In the genomic region with DNA sequence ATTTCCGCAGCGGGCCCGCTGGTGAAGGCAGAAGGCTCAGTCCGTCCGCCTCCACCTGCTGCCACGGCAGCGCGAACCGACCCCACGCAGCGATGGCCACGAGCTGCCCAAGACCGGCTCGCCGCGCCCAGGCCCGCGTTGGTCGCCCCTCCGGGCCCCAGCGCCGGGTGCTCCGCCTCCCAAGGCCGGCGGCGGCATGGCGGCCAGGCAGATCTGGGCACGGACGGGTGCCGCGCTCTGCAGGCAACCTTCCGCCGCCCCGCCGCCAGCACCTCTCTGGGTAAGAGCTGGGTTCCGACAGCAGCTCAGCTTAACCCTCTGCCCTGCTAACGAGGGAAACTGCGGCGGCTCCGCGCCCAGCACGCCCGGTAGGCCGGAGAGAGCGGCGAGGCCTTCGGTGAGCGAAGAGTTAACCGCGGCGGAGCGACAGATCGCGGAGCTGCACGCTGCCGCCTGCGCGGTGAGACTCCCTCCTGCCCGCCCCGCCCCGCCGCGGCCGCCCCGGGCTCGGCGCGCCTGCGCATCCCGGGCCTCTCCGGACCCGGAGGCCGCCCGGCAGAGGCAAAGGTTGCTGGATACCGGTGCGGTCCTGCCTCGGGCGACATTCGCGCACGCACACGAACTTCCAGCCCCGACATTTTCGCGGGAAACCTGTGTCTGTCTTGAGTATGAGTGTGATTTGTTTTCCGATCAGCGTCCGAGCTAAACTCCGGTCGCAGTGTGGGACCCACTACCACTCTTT, we compare ENCODE assay signal across 8 cellular contexts. TPM values are rescaled to one million over a fixed set of nuclear protein-coding genes. Genes with fewer than 3 reads are reported as not detected.
DNase-seq lines count a peak whose midpoint lies in the region; ATAC-seq, FAIRE-seq and TF ChIP-seq lines count a peak whose summit lies in the region.

A gene (plus strand): TSS at position 177 of the 742 bp plus-strand sequence. CDS start 20 bp downstream, at position 197.

- peak within 1 kb of the TSS; percentile 89 for H3K27ac Mint-ChIP-seq in activated naive CD4-positive, alpha-beta T cell treated with anti-CD3 and anti-CD28 coated beads, Interleukin-2, amount 50 U/mL, for 24 hours
- H3K27ac Mint-ChIP-seq in glutamatergic neuron (ENCODE audit: unreplicated experiment), result peak within 1 kb of the TSS; percentile 95

- DNase-seq in GM03348 (ENCODE audit: low spot score) (peak; percentile 99), HCEC 1CT (peak; percentile 89), MG63 (peak; percentile 94), SK-MEL-5 (ENCODE audit: low read depth, low spot score) (peak; percentile 86), glutamatergic neuron (peak; percentile 90), pancreas (peak; percentile 86 to 94 (median 90)), thyroid gland (peak; percentile 86 to 88)

- peaks cover 11% of the 10 kb centered on the region for H3K4me1 Mint-ChIP-seq in activated naive CD4-positive, alpha-beta T cell treated with anti-CD3 and anti-CD28 coated beads, Interleukin-2, amount 50 U/mL, for 24 hours
- H3K4me1 Mint-ChIP-seq in glutamatergic neuron (ENCODE audit: low read depth, unreplicated experiment), result peaks cover 22% of the 10 kb centered on the region

- peaks cover 0 to 4% (median 3%) of the 10 kb centered on the region in 3 donors for H3K4me1 ChIP-seq in pancreas
- peaks cover 0 to 3% of the 10 kb centered on the region in 2 donors for H3K4me1 ChIP-seq in thyroid gland

- WGBS in pancreas, 2 donors, result 0% methylated on average over 70 to 90 of the region's 90 CpGs
- 1 to 3% methylated on average over 19 to 29 of the region's 90 CpGs for WGBS in thyroid gland, 2 donors

- H3K27me3 Mint-ChIP-seq in activated naive CD4-positive, alpha-beta T cell treated with anti-CD3 and anti-CD28 coated beads, Interleukin-2, amount 50 U/mL, for 24 hours, result peaks cover 46% of the 10 kb centered on the region
- peaks cover 14% of the 10 kb centered on the region for H3K27me3 Mint-ChIP-seq in glutamatergic neuron (ENCODE audit: unreplicated experiment)

- H3K9me3 Mint-ChIP-seq in activated naive CD4-positive, alpha-beta T cell treated with anti-CD3 and anti-CD28 coated beads, Interleukin-2, amount 50 U/mL, for 24 hours, result no peaks in the 10 kb centered on the region
- peaks cover 6% of the 10 kb centered on the region for H3K9me3 Mint-ChIP-seq in glutamatergic neuron (ENCODE audit: unreplicated experiment)

- in situ Hi-C loops in SK-MEL-5 (cut with HindIII; ENCODE audit: low pct_unique_long_range_greater_than_20kb, low sequenced_read_pairs), result no loop called here

- H3K27ac ChIP-seq in pancreas (peak within 1 kb of the TSS; percentile 89 to 95 (median 94)), thyroid gland (peak within 1 kb of the TSS; percentile 45 to 85 (median 63))

- FAIRE-seq in pancreas (lab: Jason Lieb, UNC), result no peak

- H3K9me3 ChIP-seq in MG63 (no peaks in the 10 kb centered on the region), pancreas (no peaks in the 10 kb centered on the region), thyroid gland (no peaks in the 10 kb centered on the region)

- H3K36me3 ChIP-seq in MG63, result no peaks in the 10 kb centered on the region
- no peaks in the 10 kb centered on the region for H3K36me3 ChIP-seq in pancreas
- no peaks in the 10 kb centered on the region for H3K36me3 ChIP-seq in thyroid gland

- intact Hi-C loops in pancreas (cut with DNase I), result no loop called here
- intact Hi-C loops in thyroid gland (cut with DNase I), result no loop called here

- H3K27me3 ChIP-seq in MG63, result no peaks in the 10 kb centered on the region
- H3K27me3 ChIP-seq in pancreas, result peaks cover 0 to 10% (median 0%) of the 10 kb centered on the region in 4 donors
- no peaks in the 10 kb centered on the region for H3K27me3 ChIP-seq in thyroid gland

- H3K4me3 ChIP-seq in MG63 (peak within 1 kb of the TSS; percentile 73), pancreas (peak within 1 kb of the TSS; percentile 35 to 90 (median 70)), thyroid gland (replicated peaks in 1 of 3) (peak within 1 kb of the TSS; percentile 63 to 73 (median 71))

- no peak for TF ChIP-seq CTCF in glutamatergic neuron (IDR thresholded peaks at IDR 0.05; ENCODE audit: partially characterized antibody, unreplicated experiment)
- no peak for TF ChIP-seq CTCF in pancreas (IDR thresholded peaks at IDR 0.05)
- peak in 1 of 6 experiments; percentile 25 for TF ChIP-seq CTCF in thyroid gland (IDR thresholded peaks at IDR 0.05)

- no peaks in the 10 kb centered on the region for H3K36me3 Mint-ChIP-seq in activated naive CD4-positive, alpha-beta T cell treated with anti-CD3 and anti-CD28 coated beads, Interleukin-2, amount 50 U/mL, for 24 hours
- no peaks in the 10 kb centered on the region for H3K36me3 Mint-ChIP-seq in glutamatergic neuron (ENCODE audit: unreplicated experiment)

- peak within 1 kb of the TSS; percentile 93 for H3K4me3 Mint-ChIP-seq in activated naive CD4-positive, alpha-beta T cell treated with anti-CD3 and anti-CD28 coated beads, Interleukin-2, amount 50 U/mL, for 24 hours
- peak within 1 kb of the TSS; percentile 97 for H3K4me3 Mint-ChIP-seq in glutamatergic neuron (ENCODE audit: unreplicated experiment)

- ATAC-seq in pancreas, result peak; percentile 97 to 100 (median 99)

- peak in 1 of 2 donors; percentile 67 for TF ChIP-seq POLR2A in thyroid gland (IDR thresholded peaks at IDR 0.05)

RNA-seq across cellular contexts. Expression of the gene that starts here (rescaled TPM):
- 7.6 and 12.6 TPM in 2 replicates for total RNA-seq in MG63 (2014; rRNA removed; shearing (Covaris generic); ENCODE audit: low replicate concordance)
- 3.0 and 5.1 TPM in 2 replicates for total RNA-seq in SK-MEL-5 (2014; rRNA removed; shearing (Covaris generic))
- polyA plus RNA-seq in SK-MEL-5 (2015; cell fraction: cytosol; rRNA removed), result 2.2 and 2.8 TPM in 2 replicates
- polyA plus RNA-seq in SK-MEL-5 (2015; cell fraction: nucleus; rRNA removed), result not detected in 2 replicates
- total RNA-seq in glutamatergic neuron (ENCODE audit: unreplicated experiment), result 5.9 TPM
- 1 to 10 TPM in 4 of 6 donors, under 1 TPM in 2; 0.60 to 2.7 (median 2.5) TPM for total RNA-seq in pancreas
- 1 to 10 TPM; 5.6 to 6.7 TPM for polyA plus RNA-seq in pancreas
- 10 to 100 TPM in 2 of 4 donors, 1 to 10 TPM in 1, not detected in 1; 7.1 to 11.6 (median 10.7) TPM for total RNA-seq in thyroid gland

Comparison
In these comparisons a context has a peak if more than half of its experiments do, and no peak if none do; other contexts are left out.
1. Peak in every context shown above with its lines: DNase-seq, ATAC-seq, H3K4me3 ChIP-seq and H3K27ac ChIP-seq.